In the genomic region with DNA sequence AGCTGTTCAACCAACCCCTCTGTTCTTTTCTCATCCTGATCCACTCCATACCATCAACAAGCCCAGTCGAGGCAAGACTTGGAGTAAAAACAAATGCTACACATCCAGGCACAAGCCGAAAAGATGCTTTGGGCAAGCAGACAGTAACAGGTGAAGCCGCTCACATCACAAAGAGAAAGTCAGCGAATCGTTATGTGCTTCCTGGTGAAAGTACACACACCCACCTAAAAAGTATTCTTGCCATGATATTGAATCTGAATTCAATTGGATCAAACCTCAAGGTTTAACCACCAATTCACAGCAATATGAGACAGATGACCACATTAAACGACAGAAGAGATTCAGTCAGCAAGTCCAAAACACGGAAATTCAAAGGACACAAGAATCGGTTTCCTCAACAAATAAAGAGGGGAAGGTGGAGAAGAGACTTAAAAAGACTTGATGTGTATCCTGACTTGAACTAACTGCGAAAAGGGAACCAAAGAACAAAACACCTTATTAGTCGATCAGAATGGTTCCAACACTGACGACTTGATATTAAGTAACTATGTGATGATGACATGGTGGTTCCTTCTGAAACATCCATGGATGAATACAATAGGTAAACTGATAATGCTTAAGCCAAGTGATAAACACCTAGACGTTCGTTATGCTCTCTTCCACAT, we compare ENCODE assay signal across 8 cellular contexts. TPM values are rescaled to one million over a fixed set of nuclear protein-coding genes. Genes with fewer than 3 reads are reported as not detected.
A peak's percentile ranks its signal among the peaks of the same experiment; 100 is the strongest.
DNase-seq lines count a peak whose midpoint lies in the region; ATAC-seq and TF ChIP-seq lines count a peak whose summit lies in the region.

No MANE protein-coding gene starts in this region.

- peak overlapping the region; percentile 93 to 95 (median 94) for H3K27ac ChIP-seq in esophagus muscularis mucosa (replicated peaks in 1 of 4)

- no peak for TF ChIP-seq EP300 in esophagus muscularis mucosa (IDR thresholded peaks at IDR 0.05)

- TF ChIP-seq POLR2A in esophagus muscularis mucosa (IDR thresholded peaks at IDR 0.05; ENCODE audit: low read depth) = no peak

- intact Hi-C loops in esophagus muscularis mucosa (cut with DNase I) = no loop called here

- no peaks in the 10 kb centered on the region for H3K27me3 Mint-ChIP-seq in neural crest cell (ENCODE audit: low read depth)

- peak; percentile 22 for DNase-seq in activated CD4-positive, alpha-beta T cell treated with anti-CD3 and anti-CD28 coated beads for 48 hours
- DNase-seq in esophagus muscularis mucosa (ENCODE audit: extremely low spot score) (no peak), neural crest cell (ENCODE audit: low read depth, low spot score) (no peak), HEK293T (ENCODE audit: extremely low spot score) (no peak), ureter (ENCODE audit: low spot score) (no peak)

- peak overlapping the region; percentile 91 for H3K9ac ChIP-seq in ES-I3 (ENCODE audit: low read depth, low read length)

- H3K36me3 ChIP-seq in ES-I3 (ENCODE audit: insufficient read depth, low read length) = no peaks in the 10 kb centered on the region
- peaks cover 0 to 5% (median 0%) of the 10 kb centered on the region in 4 donors for H3K36me3 ChIP-seq in esophagus muscularis mucosa

- CTCF ChIA-PET in HEK293T (lab: Yijun Ruan, JAX) = no interaction called here

- H3K9me3 ChIP-seq in ES-I3 (ENCODE audit: control insufficient read depth, insufficient read depth, low read length) (no peaks in the 10 kb centered on the region), esophagus muscularis mucosa (no peaks in the 10 kb centered on the region)

- POLR2A ChIA-PET in HEK293T (lab: Yijun Ruan, JAX) = interaction anchor here (1.0 to 1.8 kb wide), 9 partner anchors 8 to 546 kb away, joined by 3 to 6 read pairs (median 4); partner anchors contain the start of genes RHOB and WDR35

- ATAC-seq in HG03175 (IDR thresholded peaks at IDR 0.05; ENCODE audit: unreplicated experiment) (peak; percentile 0), HG03457 (IDR thresholded peaks at IDR 0.05; ENCODE audit: unreplicated experiment) (no peak)

- peak overlapping the region; percentile 98 for H3K4me3 Mint-ChIP-seq in neural crest cell

- H3K27ac Mint-ChIP-seq in neural crest cell (ENCODE audit: unreplicated experiment) = peak overlapping the region; percentile 99

- no peaks in the 10 kb centered on the region for H3K36me3 Mint-ChIP-seq in neural crest cell (ENCODE audit: low read depth)

- peaks cover 49% of the 10 kb centered on the region for H3K4me1 Mint-ChIP-seq in neural crest cell

- WGBS in esophagus muscularis mucosa = 9% methylated on average over 13 of the region's 13 CpGs

- peak overlapping the region; percentile 85 to 93 (median 86) for H3K4me3 ChIP-seq in esophagus muscularis mucosa

- H3K9me3 Mint-ChIP-seq in neural crest cell = no peaks in the 10 kb centered on the region

- H3K4me1 ChIP-seq in ES-I3 (ENCODE audit: insufficient read depth, low read length) = no peaks in the 10 kb centered on the region; the same call in 1 of the 2 replicates
- H3K4me1 ChIP-seq in esophagus muscularis mucosa = peaks cover 42 to 54% (median 51%) of the 10 kb centered on the region in 4 donors

- H3K27me3 ChIP-seq in esophagus muscularis mucosa = no peaks in the 10 kb centered on the region

- no peak for TF ChIP-seq CTCF in esophagus muscularis mucosa (IDR thresholded peaks at IDR 0.05)
- no peak for TF ChIP-seq CTCF in neural crest cell (conservative IDR thresholded peaks at IDR 0.05)

TF ChIP-seq in HEK293T, 16 proteins besides CTCF, POLR2A, EP300 and RAD21:
- no peak for TF ChIP-seq NFRKB (IDR thresholded peaks at IDR 0.05)
- no peak for TF ChIP-seq SUZ12 (IDR thresholded peaks at IDR 0.05)
- no peak for TF ChIP-seq ARNT (IDR thresholded peaks at IDR 0.05)
- TF ChIP-seq ZNF384 (IDR thresholded peaks at IDR 0.05) = no peak
- TF ChIP-seq ELF4 (IDR thresholded peaks at IDR 0.05) = no peak
- TF ChIP-seq BHLHE40 (IDR thresholded peaks at IDR 0.05; ENCODE audit: borderline replicate concordance) = no peak
- no peak for TF ChIP-seq FOXK2 (IDR thresholded peaks at IDR 0.05)
- TF ChIP-seq HDGF (IDR thresholded peaks at IDR 0.05; ENCODE audit: borderline replicate concordance) = no peak
- TF ChIP-seq, protein P1, sequence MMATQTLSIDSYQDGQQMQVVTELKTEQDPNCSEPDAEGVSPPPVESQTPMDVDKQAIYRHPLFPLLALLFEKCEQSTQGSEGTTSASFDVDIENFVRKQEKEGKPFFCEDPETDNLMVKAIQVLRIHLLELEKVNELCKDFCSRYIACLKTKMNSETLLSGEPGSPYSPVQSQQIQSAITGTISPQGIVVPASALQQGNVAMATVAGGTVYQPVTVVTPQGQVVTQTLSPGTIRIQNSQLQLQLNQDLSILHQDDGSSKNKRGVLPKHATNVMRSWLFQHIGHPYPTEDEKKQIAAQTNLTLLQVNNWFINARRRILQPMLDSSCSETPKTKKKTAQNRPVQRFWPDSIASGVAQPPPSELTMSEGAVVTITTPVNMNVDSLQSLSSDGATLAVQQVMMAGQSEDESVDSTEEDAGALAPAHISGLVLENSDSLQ (IDR thresholded peaks at IDR 0.05) = no peak
- TF ChIP-seq LEF1 (IDR thresholded peaks at IDR 0.05; ENCODE audit: borderline replicate concordance) = no peak
- TF ChIP-seq TARDBP (IDR thresholded peaks at IDR 0.05) = no peak
- TF ChIP-seq CTBP1 (IDR thresholded peaks at IDR 0.05; ENCODE audit: borderline replicate concordance) = no peak
- TF ChIP-seq SP1 (IDR thresholded peaks at IDR 0.05) = no peak
- TF ChIP-seq FOXM1 (IDR thresholded peaks at IDR 0.05; ENCODE audit: borderline replicate concordance) = no peak
- no peak for TF ChIP-seq FOXA1 (IDR thresholded peaks at IDR 0.05)
- no peak for TF ChIP-seq L3MBTL2 (conservative IDR thresholded peaks at IDR 0.05)

RNA-seq across cellular contexts. Expression of gene TTC32, which starts 1.1 kb away (rescaled TPM):
- total RNA-seq in esophagus muscularis mucosa (10 to 100 TPM in 2 of 4 donors, 1 to 10 TPM in 2; 8.1 to 12.5 (median 10.2) TPM), neural crest cell (13.1 and 13.5 TPM in 2 replicates), ureter (19.3 TPM)
